Comparison of ENCODE assay signal across 14 cellular contexts in genomic region chr4:153398713-153399112, GRCh38. TPM values are rescaled to one million over a fixed set of nuclear protein-coding genes. Genes with fewer than 3 reads are reported as not detected.
"Had no signal": no experiment of that assay in that cellular context is flagged by ENCODE, and none has a peak within 500 bp of the region (broad histone marks: within the 10 kb centered on the region; RNA-seq: fewer than 3 reads in every experiment).

No MANE protein-coding gene starts in this region.

- H3K4me1 ChIP-seq: gastroesophageal sphincter, psoas muscle, uterus had no signal

- H3K4me1 Mint-ChIP-seq: stimulated activated effector memory CD8-positive, alpha-beta T cell treated with anti-CD3 and anti-CD28 coated beads, Interleukin-12 subunit alpha, Interleukin-12 subunit beta, amount 100 ng/mL, for 72 hours had no signal

- H3K27ac ChIP-seq: gastroesophageal sphincter, psoas muscle, uterus had no signal

- H3K27me3 Mint-ChIP-seq: activated naive CD8-positive, alpha-beta T cell treated with anti-CD3 and anti-CD28 coated beads for 36 hours had no signal

- H3K9me3 ChIP-seq: gastroesophageal sphincter, psoas muscle, thyroid gland, uterus had no signal

- H3K36me3 Mint-ChIP-seq: stimulated activated effector memory CD8-positive, alpha-beta T cell treated with anti-CD3 and anti-CD28 coated beads, Interleukin-12 subunit alpha, Interleukin-12 subunit beta, amount 100 ng/mL, for 72 hours had no signal

- H3K27ac Mint-ChIP-seq: stimulated activated effector memory CD8-positive, alpha-beta T cell treated with anti-CD3 and anti-CD28 coated beads, Interleukin-12 subunit alpha, Interleukin-12 subunit beta, amount 100 ng/mL, for 72 hours had no signal

- DNase-seq: activated CD4-positive, alpha-beta T cell treated with anti-CD3 and anti-CD28 coated beads, Interleukin-2, amount 50 U/mL, for 1 hour; activated CD8-positive, alpha-beta memory T cell treated with anti-CD3 and anti-CD28 coated beads for 24 hours; activated naive CD8-positive, alpha-beta T cell treated with anti-CD3 and anti-CD28 coated beads for 36 hours; anterior cingulate cortex; islet precursor cell; psoas muscle; stimulated activated CD4-positive, alpha-beta T cell treated with anti-CD3 and anti-CD28 coated beads, Interleukin-12 subunit alpha, Interleukin-12 subunit beta, amount 100 ng/mL, for 4 hours; T1000; thyroid gland; uterus had no signal

- H3K36me3 ChIP-seq: gastroesophageal sphincter, thyroid gland, uterus had no signal

- H3K27me3 ChIP-seq: gastroesophageal sphincter, thyroid gland, uterus had no signal

- H3K4me3 Mint-ChIP-seq: activated naive CD8-positive, alpha-beta T cell treated with anti-CD3 and anti-CD28 coated beads for 36 hours; stimulated activated effector memory CD8-positive, alpha-beta T cell treated with anti-CD3 and anti-CD28 coated beads, Interleukin-12 subunit alpha, Interleukin-12 subunit beta, amount 100 ng/mL, for 72 hours had no signal

- H3K9me3 Mint-ChIP-seq: activated naive CD8-positive, alpha-beta T cell treated with anti-CD3 and anti-CD28 coated beads for 36 hours; stimulated activated effector memory CD8-positive, alpha-beta T cell treated with anti-CD3 and anti-CD28 coated beads, Interleukin-12 subunit alpha, Interleukin-12 subunit beta, amount 100 ng/mL, for 72 hours had no signal

- H3K4me3 ChIP-seq: gastroesophageal sphincter, psoas muscle, thyroid gland, uterus had no signal

- ATAC-seq: gastroesophageal sphincter; left lobe of liver; psoas muscle; stimulated activated effector memory CD8-positive, alpha-beta T cell treated with anti-CD3 and anti-CD28 coated beads, Interleukin-12 subunit alpha, Interleukin-12 subunit beta, amount 100 ng/mL, for 72 hours had no signal

RNA-seq across cellular contexts. Expression of gene MND1, which starts 54.2 kb away (rescaled TPM):
- total RNA-seq: left lobe of liver, mesenteric fat pad had no signal
